ENCODE assay signal across 18 cellular contexts in genomic region chr9:132731230-132731629, GRCh38.
"Had no signal": no experiment of that assay in that cellular context is flagged by ENCODE, and none has a peak within 500 bp of the region (broad histone marks: within the 10 kb centered on the region; RNA-seq: fewer than 3 reads in every experiment).

No MANE protein-coding gene starts in this region.

- H3K4me1 ChIP-seq: ascending aorta, foreskin keratinocyte, tibial artery had no signal

- H3K36me3 ChIP-seq: ascending aorta, tibial artery, vagina had no signal

- H3K36me3 Mint-ChIP-seq: activated naive CD4-positive, alpha-beta T cell treated with anti-CD3 and anti-CD28 coated beads, Interleukin-2, amount 50 U/mL, for 24 hours had no signal

- H3K4me3 ChIP-seq: ascending aorta, hepatocyte, tibial artery, vagina had no signal

- H3K4me3 Mint-ChIP-seq: activated CD4-positive, alpha-beta T cell treated with anti-CD3 and anti-CD28 coated beads, Interleukin-2, amount 10 ng/mL, durations not matched to agents 7 days and 5 days; activated CD8-positive, alpha-beta T cell treated with anti-CD3 and anti-CD28 coated beads, Interleukin-2, amount 10 ng/mL, durations not matched to agents 7 days and 5 days; activated naive CD4-positive, alpha-beta T cell treated with anti-CD3 and anti-CD28 coated beads, Interleukin-2, amount 50 U/mL, for 24 hours; activated T-cell treated with anti-CD3 and anti-CD28 coated beads, Interleukin-2, amount 50 U/mL, for 24 hours; dendritic cell treated with granulocyte-macrophage colony-stimulating factor and Interleukin-4, amounts not matched to agents 40 ng/mL and 50 ng/mL, for 4 days had no signal

- H3K27me3 ChIP-seq: ascending aorta, hepatocyte, vagina had no signal

- H3K4me1 Mint-ChIP-seq: activated CD4-positive, alpha-beta T cell treated with anti-CD3 and anti-CD28 coated beads, Interleukin-2, amount 10 ng/mL, durations not matched to agents 7 days and 5 days; activated naive CD4-positive, alpha-beta T cell treated with anti-CD3 and anti-CD28 coated beads, Interleukin-2, amount 50 U/mL, for 24 hours had no signal

- H3K9me3 ChIP-seq: ascending aorta, tibial artery, vagina had no signal

- DNase-seq: activated CD4-positive, alpha-beta T cell treated with anti-CD3 and anti-CD28 coated beads, Interleukin-2, amount 10 ng/mL, durations not matched to agents 7 days and 5 days; activated CD8-positive, alpha-beta T cell treated with anti-CD3 and anti-CD28 coated beads, Interleukin-2, amount 10 ng/mL, durations not matched to agents 7 days and 5 days; activated T-cell treated with anti-CD3 and anti-CD28 coated beads, Interleukin-2, amount 50 U/mL, for 24 hours; cerebellar nuclear complex; effector CD8-positive, alpha-beta T cell; occipital lobe; retina; stimulated activated CD4-positive, alpha-beta T cell treated with anti-CD3 and anti-CD28 coated beads, Interleukin-2, amount 100 ng/mL, for 24 hours; stimulated activated naive CD4-positive, alpha-beta T cell treated with Interleukin-2 at 50 U/mL for 16 hours; tibial artery had no signal

- H3K27ac ChIP-seq: ascending aorta, foreskin keratinocyte, hepatocyte, tibial artery had no signal

- H3K9me3 Mint-ChIP-seq: activated CD4-positive, alpha-beta T cell treated with anti-CD3 and anti-CD28 coated beads, Interleukin-2, amount 10 ng/mL, durations not matched to agents 7 days and 5 days; activated naive CD4-positive, alpha-beta T cell treated with anti-CD3 and anti-CD28 coated beads, Interleukin-2, amount 50 U/mL, for 24 hours; activated T-cell treated with anti-CD3 and anti-CD28 coated beads, Interleukin-2, amount 50 U/mL, for 24 hours; dendritic cell treated with granulocyte-macrophage colony-stimulating factor and Interleukin-4, amounts not matched to agents 40 ng/mL and 50 ng/mL, for 4 days had no signal

- H3K27me3 Mint-ChIP-seq: activated CD4-positive, alpha-beta T cell treated with anti-CD3 and anti-CD28 coated beads, Interleukin-2, amount 10 ng/mL, durations not matched to agents 7 days and 5 days had no signal

- ATAC-seq: activated CD4-positive, CD25-positive, alpha-beta regulatory T cell treated with anti-CD3 and anti-CD28 coated beads, Interleukin-2, amount 50 U/mL, for 24 hours; activated CD8-positive, alpha-beta T cell treated with anti-CD3 and anti-CD28 coated beads, Interleukin-2, amount 10 ng/mL, durations not matched to agents 7 days and 5 days; foreskin keratinocyte; left lobe of liver had no signal
